8 cellular contexts compared by ENCODE assay signal in genomic region chr17:78379134-78379497, GRCh38. TPM values are rescaled to one million over a fixed set of nuclear protein-coding genes. Genes with fewer than 3 reads are reported as not detected.
DNase-seq lines count a peak whose midpoint lies in the region; ATAC-seq and TF ChIP-seq lines count a peak whose summit lies in the region.

No MANE protein-coding gene starts in this region.

- ATAC-seq in natural killer cell treated with Interleukin-12 subunit alpha and Interleukin-12 subunit beta and Interleukin-15 and Interleukin-18, amount 100 ng/mL, for 72 hours = peak; percentile 10 to 50
- no peak for ATAC-seq in GM18519 (IDR thresholded peaks at IDR 0.05; ENCODE audit: low FRiP score, unreplicated experiment)

- peaks cover 40% of the 10 kb centered on the region for H3K4me1 ChIP-seq in OCI-LY7 (ENCODE audit: insufficient read depth, low read length, poor library complexity, severe bottlenecking)
- H3K4me1 ChIP-seq in duodenal mucosa (ENCODE audit: control insufficient read depth in 1 of 2, insufficient read depth in 2 of 2, low read length in 2 of 2) = peaks cover 41 to 63% of the 10 kb centered on the region in 2 donors

- H3K4me1 Mint-ChIP-seq in natural killer cell treated with Interleukin-12 subunit alpha and Interleukin-12 subunit beta and Interleukin-15 and Interleukin-18, amount 100 ng/mL, for 72 hours (ENCODE audit: low read depth in 2 of 2) = peaks cover 59 to 65% of the 10 kb centered on the region in 2 donors

- H3K36me3 ChIP-seq in OCI-LY7 (ENCODE audit: insufficient read depth, low read length) (peaks cover 18% of the 10 kb centered on the region; the same call in 1 of the 2 replicates), duodenal mucosa (ENCODE audit: control insufficient read depth in 1 of 2, insufficient read depth in 2 of 2, low read length in 2 of 2) (no peaks in the 10 kb centered on the region)

- peak overlapping the region; percentile 84 for H3K4me2 ChIP-seq in OCI-LY7 (ENCODE audit: low read length)

- CTCF ChIA-PET in OCI-LY7 (lab: Charles Lee; ENCODE audit: unreplicated experiment) = no interaction called here

- peaks cover 27% of the 10 kb centered on the region; the same call in 1 of the 2 replicates for H4K20me1 ChIP-seq in OCI-LY7 (ENCODE audit: insufficient read depth, low read length)

- H3K27me3 ChIP-seq in duodenal mucosa (ENCODE audit: control insufficient read depth in 1 of 2, insufficient read depth in 2 of 2, low read length in 2 of 2) = no peaks in the 10 kb centered on the region

- peaks cover 50% of the 10 kb centered on the region for H3K79me2 ChIP-seq in OCI-LY7 (ENCODE audit: insufficient read depth, low read depth, low read length)

- peak overlapping the region; percentile 94; the same call in 1 of the 2 replicates for H2AFZ ChIP-seq in OCI-LY7 (ENCODE audit: low read length)

- DNase-seq in DMS53 treated with DMSO at 0.1 percent for 48 hours (lab: John Stamatoyannopoulos, UW; ENCODE audit: unreplicated experiment) (peak; percentile 12), OCI-LY7 (ENCODE audit: low spot score) (peak; percentile 33), NCI-H2171 (lab: John Stamatoyannopoulos, UW) (no peak), SHP77 treated with DMSO at 0.1 percent for 48 hours (lab: John Stamatoyannopoulos, UW) (no peak), NCI-H69 (lab: John Stamatoyannopoulos, UW) (no peak)
- DNase-seq in natural killer cell treated with Interleukin-12 subunit alpha and Interleukin-12 subunit beta and Interleukin-15 and Interleukin-18, amount 100 ng/mL, for 72 hours (ENCODE audit: low spot score) = no peak

- H3K9me3 ChIP-seq in OCI-LY7 (ENCODE audit: low read length) (no peaks in the 10 kb centered on the region), duodenal mucosa (ENCODE audit: control insufficient read depth in 1 of 2, low read length in 2 of 2) (no peaks in the 10 kb centered on the region)

- H3K9ac ChIP-seq in duodenal mucosa (ENCODE audit: low read depth in 1 of 2, low read length in 2 of 2) = peak overlapping the region; percentile 83 to 93

- no peak for TF ChIP-seq CTCF in OCI-LY7 (conservative IDR thresholded peaks at IDR 0.05; ENCODE audit: low read length)

- H3K9me2 ChIP-seq in OCI-LY7 (ENCODE audit: insufficient read depth, low read length) = no peaks in the 10 kb centered on the region

- H3K4me3 Mint-ChIP-seq in natural killer cell treated with Interleukin-12 subunit alpha and Interleukin-12 subunit beta and Interleukin-15 and Interleukin-18, amount 100 ng/mL, for 72 hours = peak overlapping the region; percentile 87

- peaks cover 0 to 3% of the 10 kb centered on the region in 2 donors for H3K27me3 Mint-ChIP-seq in natural killer cell treated with Interleukin-12 subunit alpha and Interleukin-12 subunit beta and Interleukin-15 and Interleukin-18, amount 100 ng/mL, for 72 hours

- TSS peak; percentile 76 for BruUV-seq in OCI-LY7 (replicated peaks; lab: Mats Ljungman, UMichigan)

- peak overlapping the region; percentile 96 for H3K27ac Mint-ChIP-seq in natural killer cell treated with Interleukin-12 subunit alpha and Interleukin-12 subunit beta and Interleukin-15 and Interleukin-18, amount 100 ng/mL, for 72 hours

- H3K4me3 ChIP-seq in OCI-LY7 (ENCODE audit: low read depth, low read length, poor library complexity, severe bottlenecking) (peak overlapping the region; percentile 94), duodenal mucosa (ENCODE audit: low read depth in 1 of 2, low read length in 2 of 2) (peak overlapping the region; percentile 84 to 90)

- peaks cover 19% of the 10 kb centered on the region for H3K36me3 Mint-ChIP-seq in natural killer cell treated with Interleukin-12 subunit alpha and Interleukin-12 subunit beta and Interleukin-15 and Interleukin-18, amount 100 ng/mL, for 72 hours

- H3K9me3 Mint-ChIP-seq in natural killer cell treated with Interleukin-12 subunit alpha and Interleukin-12 subunit beta and Interleukin-15 and Interleukin-18, amount 100 ng/mL, for 72 hours = no peaks in the 10 kb centered on the region

- intact Hi-C loops in OCI-LY7 (cut with micrococcal nuclease; ENCODE audit: unreplicated experiment) = loop anchor here (5.0 kb wide), 1 partner anchor 43 kb away; no protein-coding TSS in a partner anchor

- H3K27ac ChIP-seq in OCI-LY7 (ENCODE audit: low read depth, low read length, poor library complexity, severe bottlenecking) (peak overlapping the region; percentile 13), duodenal mucosa (ENCODE audit: low read depth, low read length) (peak overlapping the region; percentile 75)

- POLR2A ChIA-PET in OCI-LY7 (lab: Charles Lee) = interaction anchor here (0.6 to 1.2 kb wide), 2 partner anchors 11 to 16 kb away, joined by 3 read pairs; no protein-coding TSS in a partner anchor

RNA-seq across cellular contexts. Expression of gene PGS1, which starts 0.7 kb away (rescaled TPM):
- 59.6 and 67.3 TPM in 2 replicates for total RNA-seq in OCI-LY7 (2014; rRNA removed; shearing (Covaris generic))
- total RNA-seq in OCI-LY7 (2022) = 61.3 and 68.2 TPM in 2 replicates
- total RNA-seq in natural killer cell treated with Interleukin-12 subunit alpha and Interleukin-12 subunit beta and Interleukin-15 and Interleukin-18, amount 100 ng/mL, for 72 hours = 100 to 1,000 TPM in 1 of 2 donors, 10 to 100 TPM in 1; 83.0 to 139 TPM

RNA-seq across cellular contexts. Expression of gene SOCS3, which starts 19.2 kb away (rescaled TPM):
- total RNA-seq in OCI-LY7 (2014; rRNA removed; shearing (Covaris generic)) = not detected in 2 replicates
- not detected in 2 replicates for total RNA-seq in OCI-LY7 (2022)
- total RNA-seq in natural killer cell treated with Interleukin-12 subunit alpha and Interleukin-12 subunit beta and Interleukin-15 and Interleukin-18, amount 100 ng/mL, for 72 hours = 100 to 1,000 TPM; 110 to 156 TPM

Comparison
In these comparisons a context has a peak if more than half of its experiments do, and no peak if none do; other contexts are left out.
1. DNase-seq: peak in DMS53 treated with DMSO at 0.1 percent for 48 hours (single experiment) and OCI-LY7 (single experiment); none in natural killer cell treated with Interleukin-12 subunit alpha and Interleukin-12 subunit beta and Interleukin-15 and Interleukin-18, amount 100 ng/mL, for 72 hours (single experiment), NCI-H2171 (single experiment), SHP77 treated with DMSO at 0.1 percent for 48 hours (single experiment) and NCI-H69 (single experiment).
2. RNA of gene SOCS3, which starts 19.2 kb away (total RNA-seq): 110 to 156 TPM in natural killer cell treated with Interleukin-12 subunit alpha and Interleukin-12 subunit beta and Interleukin-15 and Interleukin-18, amount 100 ng/mL, for 72 hours; not detected in OCI-LY7; every median in the first group is over 100 times any median in the second.